ENCODE assay signal across 9 cellular contexts in the genomic region with DNA sequence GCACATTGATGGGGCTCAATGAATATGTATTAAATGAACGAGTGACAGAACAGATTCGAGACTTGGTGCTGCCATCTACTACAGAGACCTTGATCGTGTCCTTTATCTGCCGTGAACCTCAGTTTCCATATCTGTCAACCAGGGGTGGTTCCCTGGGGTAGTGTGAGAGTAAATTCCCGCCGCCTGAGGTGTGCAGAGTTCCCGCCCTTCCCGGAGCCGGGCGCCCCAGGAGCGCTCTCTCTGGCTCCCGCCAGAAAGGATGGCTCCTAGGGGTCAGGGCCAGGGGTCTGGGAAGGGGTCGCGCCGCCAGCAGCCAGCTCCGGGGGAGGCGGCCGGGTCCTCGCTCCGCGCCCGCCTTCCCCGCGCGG. TPM values are rescaled to one million over a fixed set of nuclear protein-coding genes. Genes with fewer than 3 reads are reported as not detected.
DNase-seq lines count a peak whose midpoint lies in the region; ATAC-seq and TF ChIP-seq lines count a peak whose summit lies in the region.
"Had no signal": no experiment of that assay in that cellular context is flagged by ENCODE, and none has a peak within 500 bp of the region (broad histone marks: within the 10 kb centered on the region; RNA-seq: fewer than 3 reads in every experiment).

No MANE protein-coding gene starts in this region.

- peaks cover 22% of the 10 kb centered on the region for H3K27me3 Mint-ChIP-seq in memory B cell

- H3K4me3 ChIP-seq in heart right ventricle (peak overlapping the region in 9 of 10 donors; percentile 45 to 80 (median 65)), breast epithelium (peak overlapping the region; percentile 63 to 80 (median 80)), uterus (peak overlapping the region; percentile 54 to 84)

- H3K4me3 Mint-ChIP-seq in memory B cell: peak overlapping the region; percentile 40

- DNase-seq in heart right ventricle (no peak), Right ventricle myocardium superior (no peak), breast epithelium (ENCODE audit: low spot score in 2 of 2) (no peak), memory B cell (ENCODE audit: low spot score in 2 of 2) (no peak), uterus (peak in 1 of 2 donors; percentile 17), nucleus accumbens (lab: John Stamatoyannopoulos, UW) (no peak)
- DNase-seq: activated naive CD4-positive, alpha-beta T cell treated with Interleukin-2 at 50 U/mL for 16 hours had no signal

- H3K27ac Mint-ChIP-seq in memory B cell: no peak overlapping the region

- H3K9me3 ChIP-seq in heart right ventricle (no peaks in the 10 kb centered on the region), breast epithelium (no peaks in the 10 kb centered on the region), uterus (no peaks in the 10 kb centered on the region)

- intact Hi-C loops in heart right ventricle (cut with DNase I): loop anchor here in 2 of 10 donors (5.0 kb wide), 2 partner anchors 46 to 76 kb away; no protein-coding TSS in a partner anchor
- intact Hi-C loops in Right ventricle myocardium superior (cut with DNase I): no loop called here
- intact Hi-C loops in breast epithelium (cut with DNase I; ENCODE audit: low total_unique reads): no loop called here
- intact Hi-C loops in uterus (cut with DNase I; ENCODE audit: low total_unique reads): no loop called here

- WGBS in heart right ventricle, 2 donors: 5 to 8% methylated on average over 15 to 25 of the region's 25 CpGs

- H3K9me3 Mint-ChIP-seq in memory B cell: no peaks in the 10 kb centered on the region

- peak in 4 of 8 donors; percentile 2 to 33 (median 14) for ATAC-seq in heart right ventricle
- no peak for ATAC-seq in Right ventricle myocardium superior (ENCODE audit: poor library complexity)
- no peak for ATAC-seq in memory B cell (ENCODE audit: low read depth)
- no peak for ATAC-seq in HG02970 (IDR thresholded peaks at IDR 0.05; ENCODE audit: low FRiP score, unreplicated experiment)
- ATAC-seq in GM18907 (IDR thresholded peaks at IDR 0.05; ENCODE audit: unreplicated experiment): no peak

- TF ChIP-seq CTCF in heart right ventricle (IDR thresholded peaks at IDR 0.05): no peak
- no peak for TF ChIP-seq CTCF in breast epithelium (IDR thresholded peaks at IDR 0.05)
- no peak for TF ChIP-seq CTCF in uterus (IDR thresholded peaks at IDR 0.05)

- H3K4me1 ChIP-seq in heart right ventricle: peaks cover 0 to 50% (median 21%) of the 10 kb centered on the region in 9 donors
- peaks cover 0 to 8% of the 10 kb centered on the region in 2 donors for H3K4me1 ChIP-seq in breast epithelium
- peaks cover 0 to 3% of the 10 kb centered on the region in 2 donors for H3K4me1 ChIP-seq in uterus

- peak overlapping the region in 5 of 10 donors; percentile 53 to 86 (median 81) for H3K27ac ChIP-seq in heart right ventricle
- H3K27ac ChIP-seq in breast epithelium: peak overlapping the region in 1 of 2 donors; percentile 67
- H3K27ac ChIP-seq in uterus: peak overlapping the region; percentile 62 to 74

- H3K27me3 ChIP-seq in heart right ventricle (peaks cover 0 to 55% (median 0%) of the 10 kb centered on the region in 7 donors), breast epithelium (no peaks in the 10 kb centered on the region), uterus (no peaks in the 10 kb centered on the region)

- H3K36me3 ChIP-seq in heart right ventricle (no peaks in the 10 kb centered on the region), breast epithelium (no peaks in the 10 kb centered on the region), uterus (no peaks in the 10 kb centered on the region)

- peaks cover 3% of the 10 kb centered on the region for H3K4me1 Mint-ChIP-seq in memory B cell

- no peaks in the 10 kb centered on the region for H3K36me3 Mint-ChIP-seq in memory B cell

- no peak for TF ChIP-seq POLR2A in breast epithelium (IDR thresholded peaks at IDR 0.05)
- TF ChIP-seq POLR2A in uterus (IDR thresholded peaks at IDR 0.05): no peak

RNA-seq across cellular contexts. Expression of a gene that starts 0.3 kb away (rescaled TPM):
- total RNA-seq in heart right ventricle (10 to 100 TPM in 6 of 10 donors, 1 to 10 TPM in 4; 1.7 to 62.0 (median 13.8) TPM), Right ventricle myocardium superior (3.3 TPM), breast epithelium (10 to 100 TPM in 1 of 3 donors, 1 to 10 TPM in 2; 6.2 to 14.1 (median 7.0) TPM), uterus (10 to 100 TPM in 3 of 4 donors, 1 to 10 TPM in 1; 7.1 to 21.7 (median 12.9) TPM)
- 1 to 10 TPM in 1 of 2 donors, under 1 TPM in 1; 0.84 to 2.3 TPM for polyA plus RNA-seq in heart right ventricle
